In the genomic region with DNA sequence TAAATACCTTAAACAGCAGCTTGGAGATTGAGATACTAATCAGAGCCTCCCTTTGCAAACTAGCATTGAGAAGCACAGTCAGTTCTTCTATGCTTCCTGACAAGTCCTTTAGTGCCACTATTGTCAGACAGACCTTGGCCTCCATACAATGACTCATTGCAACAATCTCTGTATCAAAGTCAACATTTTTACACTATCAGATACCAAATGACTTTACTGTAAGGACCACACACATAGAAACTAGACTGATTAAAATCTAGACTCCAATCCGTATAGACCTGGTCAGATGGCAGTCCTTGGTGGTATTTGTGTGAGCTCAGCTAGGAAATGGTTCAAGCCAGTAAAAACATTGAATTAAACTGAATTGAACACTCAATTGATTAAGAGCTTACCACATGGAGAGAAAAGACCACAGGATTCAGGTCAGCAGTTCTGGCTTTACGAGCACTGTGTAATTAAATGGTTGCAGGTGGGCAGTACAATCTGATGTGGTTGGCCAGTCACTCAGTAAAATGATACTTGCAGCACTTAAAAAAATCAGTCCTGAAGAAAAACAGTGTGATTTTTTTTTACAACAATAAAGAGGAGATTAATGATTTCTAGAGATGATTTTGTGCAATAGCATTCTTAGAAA, we compare ENCODE assay signal across 21 cellular contexts.
DNase-seq lines count a peak whose midpoint lies in the region; ATAC-seq lines count a peak whose summit lies in the region.
"Had no signal": no experiment of that assay in that cellular context is flagged by ENCODE, and none has a peak within 500 bp of the region (broad histone marks: within the 10 kb centered on the region; RNA-seq: fewer than 3 reads in every experiment).

No MANE protein-coding gene starts in this region.

- no peak overlapping the region for H2AK5ac ChIP-seq in trophoblast cell (ENCODE audit: low read length)

- no peaks in the 10 kb centered on the region for H3K36me3 ChIP-seq in trophoblast cell (ENCODE audit: control insufficient read depth in 1 of 2, insufficient read depth in 2 of 2, low read length in 2 of 2)
- H3K36me3 ChIP-seq: BLaER1 treated with 17β-estradiol and CSF1 and Interleukin-3, amounts not matched to agents 10 nM and 100 nM had no signal

- no peak overlapping the region for H2BK12ac ChIP-seq in trophoblast cell (ENCODE audit: low read length)

- no peak overlapping the region for H4K12ac ChIP-seq in trophoblast cell (ENCODE audit: low read depth, low read length)

- H3K9me3 ChIP-seq in trophoblast cell (ENCODE audit: insufficient read depth, low read depth, low read length): no peaks in the 10 kb centered on the region

- H3K27me3 ChIP-seq in trophoblast cell (ENCODE audit: insufficient read depth, low read length): no peaks in the 10 kb centered on the region
- H3K27me3 ChIP-seq: BLaER1 treated with 17β-estradiol and CSF1 and Interleukin-3, amounts not matched to agents 10 nM and 100 nM had no signal

- H2BK5ac ChIP-seq in trophoblast cell (ENCODE audit: low read depth, low read length, poor library complexity): no peak overlapping the region

- H2BK120ac ChIP-seq in trophoblast cell (ENCODE audit: insufficient read depth, low read length, poor library complexity): no peak overlapping the region

- no peaks in the 10 kb centered on the region for H3K79me1 ChIP-seq in trophoblast cell (ENCODE audit: low read length)

- no peak overlapping the region for H4K8ac ChIP-seq in trophoblast cell (ENCODE audit: low read depth, low read length)

- no peaks in the 10 kb centered on the region for H3K79me2 ChIP-seq in trophoblast cell (ENCODE audit: control insufficient read depth, insufficient read depth, low read length, poor library complexity)

- no peak overlapping the region for H3K14ac ChIP-seq in trophoblast cell (ENCODE audit: low read length)

- no peak overlapping the region for H3K4me3 ChIP-seq in trophoblast cell (ENCODE audit: low read depth, low read length)
- H3K4me3 ChIP-seq: BLaER1 treated with 17β-estradiol and CSF1 and Interleukin-3, amounts not matched to agents 10 nM and 100 nM; GM23338; PC-9 had no signal

- peaks cover 0 to 2% of the 10 kb centered on the region in 2 experiments for H3K4me1 ChIP-seq in trophoblast cell (ENCODE audit: control insufficient read depth in 1 of 2, insufficient read depth in 2 of 2, low read length in 2 of 2)
- H3K4me1 ChIP-seq: BLaER1 treated with 17β-estradiol and CSF1 and Interleukin-3, amounts not matched to agents 10 nM and 100 nM had no signal

- DNase-seq in NCI-H1417 (lab: John Stamatoyannopoulos, UW) (peak in 2 of 3 experiments; percentile 24 to 80), NCI-H1417 treated with DMSO at 0.1 percent for 48 hours (lab: John Stamatoyannopoulos, UW) (no peak), NCI-H69 (lab: John Stamatoyannopoulos, UW) (peak; percentile 43), astrocyte of the hippocampus (ENCODE audit: low read depth, low spot score) (peak; percentile 7), trophoblast cell (peak; percentile 4 to 63), NCI-H524 (lab: John Stamatoyannopoulos, UW) (no peak), NCI-H510A (lab: John Stamatoyannopoulos, UW) (no peak)
- DNase-seq: ACHN; Calu3; CD4-positive, alpha-beta memory T cell; DMS153; Kasumi-1; NCI-H1930; NCI-H510A treated with DMSO at 0.1 percent for 48 hours; PC-9; RPMI8226; SHP77 treated with DMSO at 0.1 percent for 48 hours had no signal

- no peak for ATAC-seq in HG03520 (IDR thresholded peaks at IDR 0.05; ENCODE audit: unreplicated experiment)
- ATAC-seq: GM23338 had no signal

- H2AFZ ChIP-seq in trophoblast cell (ENCODE audit: insufficient read depth, low read length, poor library complexity): no peak overlapping the region
- H2AFZ ChIP-seq: GM23338, PC-9 had no signal

- no peak overlapping the region for H3K23ac ChIP-seq in trophoblast cell (ENCODE audit: low read length)

- H3K9ac ChIP-seq in trophoblast cell (ENCODE audit: low read length): no peak overlapping the region
- H3K9ac ChIP-seq: BLaER1 treated with 17β-estradiol and CSF1 and Interleukin-3, amounts not matched to agents 10 nM and 100 nM had no signal

- H4K91ac ChIP-seq in trophoblast cell (ENCODE audit: low read depth, low read length): no peak overlapping the region

- H3K4ac ChIP-seq in trophoblast cell (ENCODE audit: low read depth, low read length): no peak overlapping the region

- H3K27ac ChIP-seq in trophoblast cell (ENCODE audit: low read depth, low read length): no peak overlapping the region
- H3K27ac ChIP-seq: 22Rv1; BLaER1 treated with 17β-estradiol and CSF1 and Interleukin-3, amounts not matched to agents 10 nM and 100 nM; PC-9 had no signal

- H3K18ac ChIP-seq in trophoblast cell (ENCODE audit: low read length): no peak overlapping the region

- no peak overlapping the region for H3K4me2 ChIP-seq in trophoblast cell (ENCODE audit: low read length)
- H3K4me2 ChIP-seq: BLaER1 treated with 17β-estradiol and CSF1 and Interleukin-3, amounts not matched to agents 10 nM and 100 nM; GM23338; PC-9 had no signal

- WGBS in trophoblast cell (ENCODE audit: extremely low coverage, insufficient coverage, insufficient read length): no CpG with 5 or more reads among the region's 2 CpGs

Comparison
In these comparisons a context has a peak if more than half of its experiments do, and no peak if none do; other contexts are left out.
1. DNase-seq: peak in NCI-H1417 (2 of 3), NCI-H69 (single experiment), astrocyte of the hippocampus (single experiment) and trophoblast cell (2 of 2); none in NCI-H1417 treated with DMSO at 0.1 percent for 48 hours (single experiment), NCI-H524 (0 of 2) and NCI-H510A (single experiment).